Comparison of ENCODE assay signal across 8 cellular contexts in genomic region chr6:45677381-45677992, GRCh38.
DNase-seq lines count a peak whose midpoint lies in the region; ATAC-seq and TF ChIP-seq lines count a peak whose summit lies in the region.

No MANE protein-coding gene starts in this region.

- H2AK5ac ChIP-seq in trophoblast cell (ENCODE audit: low read length) (no peak overlapping the region), H9 (ENCODE audit: insufficient read length, low read length) (no peak overlapping the region)

- no peak overlapping the region for H3K4me3 Mint-ChIP-seq in H9

- no CpG with 5 or more reads among the region's 13 CpGs for WGBS in trophoblast cell (ENCODE audit: extremely low coverage, insufficient coverage, insufficient read length)
- WGBS in H9 (ENCODE audit: extremely low coverage, insufficient read length, low lambda C conversion rate) = no CpG with 5 or more reads among the region's 13 CpGs

- H3K4me1 ChIP-seq in DND-41 (ENCODE audit: insufficient read depth, low read length) = peaks cover 32% of the 10 kb centered on the region
- peaks cover 2 to 3% of the 10 kb centered on the region in 2 experiments for H3K4me1 ChIP-seq in trophoblast cell (ENCODE audit: control insufficient read depth in 1 of 2, insufficient read depth in 2 of 2, low read length in 2 of 2)
- H3K4me1 ChIP-seq in H9 (ENCODE audit: insufficient read depth, low read length) = peaks cover 4% of the 10 kb centered on the region; the same call in 1 of the 2 replicates

- H3K14ac ChIP-seq in trophoblast cell (ENCODE audit: low read length) (no peak overlapping the region), H9 (ENCODE audit: insufficient read depth, low read length) (no peak overlapping the region)

- no peaks in the 10 kb centered on the region for H3K27me3 ChIP-seq in DND-41 (ENCODE audit: insufficient read depth, low read length, poor library complexity)
- H3K27me3 ChIP-seq in trophoblast cell (ENCODE audit: insufficient read depth, low read length) = no peaks in the 10 kb centered on the region
- no peaks in the 10 kb centered on the region for H3K27me3 ChIP-seq in H9 (ENCODE audit: insufficient read depth, low read length)

- no peaks in the 10 kb centered on the region for H3K79me2 ChIP-seq in DND-41 (ENCODE audit: insufficient read depth, low read length)
- no peaks in the 10 kb centered on the region for H3K79me2 ChIP-seq in trophoblast cell (ENCODE audit: control insufficient read depth, insufficient read depth, low read length, poor library complexity)
- no peaks in the 10 kb centered on the region for H3K79me2 ChIP-seq in H9 (ENCODE audit: insufficient read depth, low read length)

- peak overlapping the region; percentile 40 for H3K9ac ChIP-seq in DND-41 (ENCODE audit: low read depth, low read length)
- no peak overlapping the region for H3K9ac ChIP-seq in trophoblast cell (ENCODE audit: low read length)
- no peak overlapping the region for H3K9ac ChIP-seq in H9 (ENCODE audit: extremely low read depth, insufficient read length, low read length)

- ATAC-seq in DND-41 (ENCODE audit: insufficient read depth, low read depth) (peak; percentile 96), HG03571 (IDR thresholded peaks at IDR 0.05; ENCODE audit: unreplicated experiment) (peak; percentile 65), esophagus mucosa (peak; percentile 89)
- ATAC-seq in activated CD4-positive, CD25-positive, alpha-beta regulatory T cell treated with anti-CD3 and anti-CD28 coated beads, Interleukin-2, amount 50 U/mL, for 24 hours = peak; percentile 75 to 77

- H3K23ac ChIP-seq in trophoblast cell (ENCODE audit: low read length) (no peak overlapping the region), H9 (ENCODE audit: insufficient read length, low read depth, low read length) (no peak overlapping the region)

- H2BK12ac ChIP-seq in trophoblast cell (ENCODE audit: low read length) = no peak overlapping the region
- no peak overlapping the region for H2BK12ac ChIP-seq in H9 (ENCODE audit: insufficient read length, low read depth, low read length)

- no peak overlapping the region for H3K56ac ChIP-seq in H9 (ENCODE audit: insufficient read length, low read depth, low read length)

- H3K4me2 ChIP-seq in DND-41 (ENCODE audit: insufficient read depth, low read length) = peak overlapping the region; percentile 60
- no peak overlapping the region for H3K4me2 ChIP-seq in trophoblast cell (ENCODE audit: low read length)
- H3K4me2 ChIP-seq in H9 (ENCODE audit: insufficient read depth, insufficient read length, low read length) = no peak overlapping the region

- H2BK120ac ChIP-seq in trophoblast cell (ENCODE audit: insufficient read depth, low read length, poor library complexity) = no peak overlapping the region
- H2BK120ac ChIP-seq in H9 (ENCODE audit: low read depth, low read length, poor library complexity, severe bottlenecking) = no peak overlapping the region

- H4K20me1 ChIP-seq in DND-41 (ENCODE audit: insufficient read depth, low read length) = no peaks in the 10 kb centered on the region
- H4K20me1 ChIP-seq in H9 (ENCODE audit: control insufficient read depth, insufficient read depth, insufficient read length) = no peaks in the 10 kb centered on the region

- no peak overlapping the region for H4K91ac ChIP-seq in trophoblast cell (ENCODE audit: low read depth, low read length)
- no peak overlapping the region for H4K91ac ChIP-seq in H9 (ENCODE audit: insufficient read length, low read depth, low read length)

- no peak overlapping the region for H3K18ac ChIP-seq in trophoblast cell (ENCODE audit: low read length)
- H3K18ac ChIP-seq in H9 (ENCODE audit: insufficient read length, low read depth, low read length) = no peak overlapping the region

- DNase-seq in DND-41 = peak; percentile 86
- DNase-seq in GM20000 (ENCODE audit: low spot score) = peak; percentile 71
- DNase-seq in trophoblast cell = peak; percentile 12 to 27
- no peak for DNase-seq in H9
- no peak for DNase-seq in NCI-H1048 (lab: John Stamatoyannopoulos, UW)

- H3K4me3 ChIP-seq in DND-41 (ENCODE audit: low read depth in 1 of 2, low read length in 2 of 2) (peak overlapping the region in 1 of 2 experiments; percentile 44; a peak in 2 of 4 replicates), trophoblast cell (ENCODE audit: low read depth, low read length) (no peak overlapping the region)

- no peak overlapping the region for H4K12ac ChIP-seq in trophoblast cell (ENCODE audit: low read depth, low read length)

- H3K27ac ChIP-seq in DND-41 (ENCODE audit: low read length) (peak overlapping the region; percentile 72), trophoblast cell (ENCODE audit: low read depth, low read length) (no peak overlapping the region), H9 (ENCODE audit: insufficient read length, low read depth, low read length) (no peak overlapping the region)

- no peaks in the 10 kb centered on the region for H3K23me2 ChIP-seq in H9 (ENCODE audit: insufficient read length, low read depth, low read length, poor library complexity, severe bottlenecking)

- peaks cover 2 to 10% (median 3%) of the 10 kb centered on the region in 3 experiments; a peak in 5 of 7 replicates for H3K36me3 Mint-ChIP-seq in H9 (ENCODE audit: insufficient read depth in 1 of 3, low read depth in 3 of 3)

- H2AFZ ChIP-seq in DND-41 (ENCODE audit: low read depth, low read length) (no peak overlapping the region; the same call in 1 of the 2 replicates), trophoblast cell (ENCODE audit: insufficient read depth, low read length, poor library complexity) (no peak overlapping the region), H9 (ENCODE audit: low read length) (no peak overlapping the region)

- H3K4ac ChIP-seq in trophoblast cell (ENCODE audit: low read depth, low read length) = no peak overlapping the region
- no peak overlapping the region for H3K4ac ChIP-seq in H9 (ENCODE audit: low read depth, low read length)

- no peak overlapping the region for H3K27ac Mint-ChIP-seq in H9

- no peak overlapping the region for H2BK15ac ChIP-seq in H9 (ENCODE audit: low read depth, low read length)

- no peak overlapping the region for H2BK5ac ChIP-seq in trophoblast cell (ENCODE audit: low read depth, low read length, poor library complexity)
- no peak overlapping the region for H2BK5ac ChIP-seq in H9 (ENCODE audit: insufficient read length, low read length)

- TF ChIP-seq CTCF in DND-41 (IDR thresholded peaks at IDR 0.05; ENCODE audit: borderline replicate concordance, extremely low read depth, low read length, poor library complexity, severe bottlenecking) = no peak
- TF ChIP-seq CTCF in GM20000 (IDR thresholded peaks at IDR 0.05; ENCODE audit: extremely low read depth, missing control alignments) = no peak
- TF ChIP-seq CTCF in H9 (conservative IDR thresholded peaks at IDR 0.05) = no peak

- H3K9me3 ChIP-seq in DND-41 (ENCODE audit: insufficient read depth, low read length, severe bottlenecking) (no peaks in the 10 kb centered on the region), trophoblast cell (ENCODE audit: insufficient read depth, low read depth, low read length) (no peaks in the 10 kb centered on the region), H9 (ENCODE audit: control insufficient read depth, low read depth, low read length) (no peaks in the 10 kb centered on the region)

- no peaks in the 10 kb centered on the region for H3K79me1 ChIP-seq in trophoblast cell (ENCODE audit: low read length)
- H3K79me1 ChIP-seq in H9 (ENCODE audit: insufficient read depth, low read depth, low read length, poor library complexity, severe bottlenecking) = no peaks in the 10 kb centered on the region

- H3K9me3 Mint-ChIP-seq in H9 = peaks cover 11 to 15% of the 10 kb centered on the region in 2 experiments; a peak in 4 of 5 replicates

- H3K27me3 Mint-ChIP-seq in H9 (ENCODE audit: low read depth) = peaks cover 13% of the 10 kb centered on the region

- peaks cover 7 to 8% of the 10 kb centered on the region in 2 experiments for H3K4me1 Mint-ChIP-seq in H9

- no peak overlapping the region for H4K5ac ChIP-seq in H9 (ENCODE audit: insufficient read length, low read depth, low read length)

- no peak overlapping the region for H2BK20ac ChIP-seq in H9 (ENCODE audit: low read depth, low read length, poor library complexity, severe bottlenecking)

- H4K8ac ChIP-seq in trophoblast cell (ENCODE audit: low read depth, low read length) (no peak overlapping the region), H9 (replicated peaks; ENCODE audit: insufficient read length, low read depth, low read length) (no peak overlapping the region)

- no peak overlapping the region for H3T11ph ChIP-seq in H9 (ENCODE audit: low read length)

- H3K36me3 ChIP-seq in DND-41 (ENCODE audit: insufficient read depth, low read length) = no peaks in the 10 kb centered on the region
- H3K36me3 ChIP-seq in trophoblast cell (ENCODE audit: control insufficient read depth in 1 of 2, insufficient read depth in 2 of 2, low read length in 2 of 2) = no peaks in the 10 kb centered on the region

Comparison
In these comparisons a context has a peak if more than half of its experiments do, and no peak if none do; other contexts are left out.
1. DNase-seq: peak in DND-41 (single experiment), GM20000 (single experiment) and trophoblast cell (2 of 2); none in H9 (single experiment) and NCI-H1048 (single experiment).
2. Peak in every context shown above with its lines, with median percentiles within 50 percentile points of each other: ATAC-seq.